18 cellular contexts compared by ENCODE assay signal in genomic region chr11:1292644-1293618, GRCh38. TPM values are rescaled to one million over a fixed set of nuclear protein-coding genes. Genes with fewer than 3 reads are reported as not detected.
DNase-seq lines count a peak whose midpoint lies in the region; ATAC-seq and TF ChIP-seq lines count a peak whose summit lies in the region.
"Had no signal": no experiment of that assay in that cellular context is flagged by ENCODE, and none has a peak within 500 bp of the region (broad histone marks: within the 10 kb centered on the region; RNA-seq: fewer than 3 reads in every experiment).

No MANE protein-coding gene starts in this region.

- TF ChIP-seq POLR2A in heart left ventricle (IDR thresholded peaks at IDR 0.05) (no peak), tibial nerve (IDR thresholded peaks at IDR 0.05) (no peak)

- peak in 3 of 5 donors; percentile 15 to 36 (median 20) for DNase-seq in heart left ventricle
- no peak for DNase-seq in right atrium auricular region (ENCODE audit: low spot score)
- DNase-seq in dorsolateral prefrontal cortex, result peak in 8 of 10 donors; percentile 3 to 43 (median 30)
- no peak for DNase-seq in neural crest cell (ENCODE audit: low read depth, low spot score)
- peak; percentile 14 to 57 for DNase-seq in tibial artery
- DNase-seq in islet precursor cell, result no peak
- no peak for DNase-seq in tibial nerve (ENCODE audit: low spot score in 2 of 2)
- DNase-seq: activated CD8-positive, alpha-beta memory T cell treated with anti-CD3 and anti-CD28 coated beads, Interleukin-2, amount 50 U/mL, for 48 hours; MV-4-11; NCI-H187; NCI-H2227 treated with DMSO at 0.1 percent for 48 hours; stimulated activated CD4-positive, alpha-beta T cell treated with anti-CD3 and anti-CD28 coated beads, Interleukin-12 subunit alpha, Interleukin-12 subunit beta, amount 100 ng/mL, for 4 hours; WERI-Rb-1 had no signal

- H3K27me3 ChIP-seq in heart left ventricle (no peaks in the 10 kb centered on the region), right atrium auricular region (no peaks in the 10 kb centered on the region), dorsolateral prefrontal cortex (no peaks in the 10 kb centered on the region), tibial artery (no peaks in the 10 kb centered on the region), tibial nerve (no peaks in the 10 kb centered on the region)
- H3K27me3 ChIP-seq: BLaER1 treated with 17β-estradiol and CSF1 and Interleukin-3, amounts not matched to agents 10 nM and 100 nM; foreskin keratinocyte; hepatocyte had no signal

- TF ChIP-seq CTCF in heart left ventricle (IDR thresholded peaks at IDR 0.05) (no peak), right atrium auricular region (IDR thresholded peaks at IDR 0.05) (no peak), dorsolateral prefrontal cortex (IDR thresholded peaks at IDR 0.05 in 54 of 56, conservative IDR thresholded peaks at IDR 0.05 in 2 of 56; ENCODE audit: low read depth in 1 of 56, partially characterized antibody in 56 of 56) (no peak), neural crest cell (conservative IDR thresholded peaks at IDR 0.05) (no peak), tibial artery (IDR thresholded peaks at IDR 0.05) (no peak), tibial nerve (IDR thresholded peaks at IDR 0.05) (no peak)

- no peak overlapping the region for H3K4me3 ChIP-seq in heart left ventricle
- no peak overlapping the region for H3K4me3 ChIP-seq in right atrium auricular region
- peak overlapping the region in 19 of 59 donors; percentile 0 to 31 (median 17) for H3K4me3 ChIP-seq in dorsolateral prefrontal cortex
- H3K4me3 ChIP-seq in tibial artery, result no peak overlapping the region
- no peak overlapping the region for H3K4me3 ChIP-seq in tibial nerve
- H3K4me3 ChIP-seq: A549; BLaER1 treated with 17β-estradiol and CSF1 and Interleukin-3, amounts not matched to agents 10 nM and 100 nM; hepatocyte had no signal

- H3K36me3 ChIP-seq in heart left ventricle, result peaks cover 0 to 69% (median 53%) of the 10 kb centered on the region in 9 donors
- H3K36me3 ChIP-seq in right atrium auricular region, result peaks cover 60% of the 10 kb centered on the region
- H3K36me3 ChIP-seq in tibial artery, result peaks cover 47 to 78% (median 77%) of the 10 kb centered on the region in 3 donors
- peaks cover 0 to 85% (median 41%) of the 10 kb centered on the region in 3 donors for H3K36me3 ChIP-seq in tibial nerve

- WGBS in heart left ventricle, 4 donors, result 74 to 85% (median 79%) methylated on average over 43 of the region's 43 CpGs
- 89 to 90% methylated on average over 42 to 43 of the region's 43 CpGs for WGBS in tibial nerve, 2 donors

- peak overlapping the region; percentile 88 for H3K27ac Mint-ChIP-seq in neural crest cell (ENCODE audit: unreplicated experiment)

- H3K4me1 Mint-ChIP-seq in neural crest cell, result no peaks in the 10 kb centered on the region

- no peak overlapping the region for H3K4me3 Mint-ChIP-seq in neural crest cell

- no peak for TF ChIP-seq EP300 in tibial nerve (IDR thresholded peaks at IDR 0.05)

- H3K9me3 Mint-ChIP-seq in neural crest cell, result no peaks in the 10 kb centered on the region

- H3K9me3 ChIP-seq in heart left ventricle (no peaks in the 10 kb centered on the region), right atrium auricular region (no peaks in the 10 kb centered on the region), tibial artery (no peaks in the 10 kb centered on the region), tibial nerve (no peaks in the 10 kb centered on the region)
- H3K9me3 ChIP-seq: A549 had no signal

- no peak overlapping the region for H3K27ac ChIP-seq in heart left ventricle
- H3K27ac ChIP-seq in right atrium auricular region, result no peak overlapping the region
- H3K27ac ChIP-seq in dorsolateral prefrontal cortex, result peak overlapping the region in 56 of 59 donors; percentile 3 to 88 (median 67)
- no peak overlapping the region for H3K27ac ChIP-seq in tibial artery
- peak overlapping the region in 1 of 4 donors; percentile 41 for H3K27ac ChIP-seq in tibial nerve
- H3K27ac ChIP-seq: A549, foreskin keratinocyte, hepatocyte, WERI-Rb-1 had no signal

- intact Hi-C loops in heart left ventricle (cut with DNase I) (loop anchor here in 1 of 10 donors (10.0 kb wide), 1 partner anchor 222 kb away; no protein-coding TSS in a partner anchor), dorsolateral prefrontal cortex (cut with DNase I) (no loop called here), tibial artery (cut with DNase I; ENCODE audit: low total_unique reads) (no loop called here)

- peak in 2 of 4 donors; percentile 12 to 23 for ATAC-seq in heart left ventricle
- no peak for ATAC-seq in HG03521 (IDR thresholded peaks at IDR 0.05; ENCODE audit: unreplicated experiment)

- H3K4me1 ChIP-seq in heart left ventricle (peaks cover 0 to 20% (median 7%) of the 10 kb centered on the region in 12 donors), right atrium auricular region (peaks cover 0 to 6% of the 10 kb centered on the region in 2 donors), tibial artery (peaks cover 0 to 5% (median 0%) of the 10 kb centered on the region in 4 donors), tibial nerve (peaks cover 0 to 20% (median 2%) of the 10 kb centered on the region in 4 donors)
- H3K4me1 ChIP-seq: A549, foreskin keratinocyte had no signal

- peaks cover 3% of the 10 kb centered on the region for H3K36me3 Mint-ChIP-seq in neural crest cell (ENCODE audit: low read depth)

- H3K27me3 Mint-ChIP-seq in neural crest cell (ENCODE audit: low read depth), result no peaks in the 10 kb centered on the region

RNA-seq across cellular contexts. Expression of gene TOLLIP, which starts 16.5 kb away (rescaled TPM):
- total RNA-seq in heart left ventricle (10 to 100 TPM; 36.9 to 57.2 (median 44.9) TPM), right atrium auricular region (10 to 100 TPM; 29.6 to 41.0 TPM), dorsolateral prefrontal cortex (100 to 1,000 TPM; 129 to 348 (median 261) TPM), neural crest cell (38.0 and 40.3 TPM in 2 replicates), tibial nerve (10 to 100 TPM; 50.9 to 89.0 (median 54.9) TPM)
- polyA plus RNA-seq in heart left ventricle, result 10 to 100 TPM; 27.4 to 49.6 TPM

Comparison
In these comparisons a context has a peak if more than half of its experiments do, and no peak if none do; other contexts are left out.
1. DNase-seq: peak in heart left ventricle (3 of 5), dorsolateral prefrontal cortex (8 of 10) and tibial artery (2 of 2); none in right atrium auricular region (single experiment), neural crest cell (single experiment), islet precursor cell (single experiment) and tibial nerve (0 of 2).
2. H3K27ac ChIP-seq: peak in dorsolateral prefrontal cortex (56 of 59); none in heart left ventricle (0 of 12), right atrium auricular region (0 of 2) and tibial artery (0 of 2).